11 cellular contexts compared by ENCODE assay signal in the genomic region with DNA sequence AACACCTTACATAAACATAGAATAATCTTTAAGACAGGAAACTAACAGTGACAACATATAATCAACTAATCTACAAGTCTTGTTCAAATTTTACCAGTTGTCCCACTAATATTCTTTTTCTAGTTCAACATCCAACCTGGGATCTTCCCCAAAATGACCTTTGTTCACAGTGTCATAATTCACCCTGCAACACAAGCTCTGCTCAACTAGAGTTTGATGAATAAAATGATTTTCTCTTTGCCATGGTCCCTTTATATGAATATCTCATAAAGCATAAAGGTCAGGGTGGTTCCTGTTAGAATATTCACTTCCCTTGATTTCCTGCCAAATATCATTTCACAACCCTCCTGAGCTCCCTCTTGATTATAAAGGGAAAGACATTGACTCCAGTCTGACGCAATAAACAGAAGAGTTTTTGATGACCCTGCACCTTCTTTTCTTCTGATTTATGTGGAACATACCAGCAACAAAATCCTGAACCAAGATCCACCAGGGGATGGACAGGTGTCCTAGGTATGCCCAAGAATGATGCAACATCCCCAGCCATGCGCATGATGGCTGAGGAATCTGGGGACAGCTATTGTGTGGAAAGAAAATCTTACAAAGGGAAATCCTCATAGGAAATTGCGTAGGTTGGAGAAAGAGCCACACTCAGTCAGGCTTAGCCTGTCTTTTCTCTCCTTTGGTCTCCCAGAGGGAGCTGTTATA. TPM values are rescaled to one million over a fixed set of nuclear protein-coding genes. Genes with fewer than 3 reads are reported as not detected.
A peak's percentile ranks its signal among the peaks of the same experiment; 100 is the strongest.
DNase-seq lines count a peak whose midpoint lies in the region; ATAC-seq and TF ChIP-seq lines count a peak whose summit lies in the region.
"Had no signal": no experiment of that assay in that cellular context is flagged by ENCODE, and none has a peak within 500 bp of the region (broad histone marks: within the 10 kb centered on the region; RNA-seq: fewer than 3 reads in every experiment).

No MANE protein-coding gene starts in this region.

- H3K4me3 Mint-ChIP-seq in natural killer cell, result no peak overlapping the region

- TF ChIP-seq EP300 in gastroesophageal sphincter (IDR thresholded peaks at IDR 0.05), result no peak

- no peak for TF ChIP-seq POLR2A in HCT116 (IDR thresholded peaks at IDR 0.05; ENCODE audit: borderline replicate concordance, extremely low read depth, insufficient read depth, insufficient read length)
- TF ChIP-seq POLR2A in gastroesophageal sphincter (IDR thresholded peaks at IDR 0.05), result no peak

- H3K4me2 ChIP-seq in HCT116 (ENCODE audit: low read length), result no peak overlapping the region

- TF ChIP-seq CTCF in HCT116 (IDR thresholded peaks at IDR 0.05 in 2 of 3, conservative IDR thresholded peaks at IDR 0.05 in 1 of 3; ENCODE audit: borderline replicate concordance in 1 of 3, insufficient read depth in 1 of 3, low read depth in 2 of 3, low read length in 2 of 3) (no peak), RWPE2 (IDR thresholded peaks at IDR 0.05; ENCODE audit: poor library complexity, severe bottlenecking) (no peak), gastroesophageal sphincter (IDR thresholded peaks at IDR 0.05) (no peak), psoas muscle (IDR thresholded peaks at IDR 0.05) (no peak), natural killer cell (IDR thresholded peaks at IDR 0.05) (no peak)

- no peak for ATAC-seq in HCT116
- ATAC-seq in RWPE2 (ENCODE audit: low read depth), result peak; percentile 65
- peak; percentile 47 for ATAC-seq in gastroesophageal sphincter
- ATAC-seq in psoas muscle, result peak; percentile 25 to 55 (median 50)
- no peak for ATAC-seq in natural killer cell
- ATAC-seq in HG03565 (IDR thresholded peaks at IDR 0.05; ENCODE audit: unreplicated experiment), result no peak

- no peak overlapping the region for H3K27ac ChIP-seq in HCT116 (ENCODE audit: low read depth, low read length)
- peak overlapping the region; percentile 33 for H3K27ac ChIP-seq in RWPE2 (ENCODE audit: poor library complexity, severe bottlenecking)
- peak overlapping the region in 3 of 4 donors; percentile 16 to 64 (median 59) for H3K27ac ChIP-seq in gastroesophageal sphincter
- H3K27ac ChIP-seq in psoas muscle, result peak overlapping the region; percentile 67

- H4K20me1 ChIP-seq in HCT116 (ENCODE audit: insufficient read depth), result no peaks in the 10 kb centered on the region

- H3K9me2 ChIP-seq in HCT116 (ENCODE audit: insufficient read depth), result no peaks in the 10 kb centered on the region

- no peak overlapping the region for H3K9ac ChIP-seq in HCT116 (ENCODE audit: low read length)

- no peak for DNase-seq in HCT116 (ENCODE audit: low read depth, low spot score)
- DNase-seq in RWPE2 (ENCODE audit: low spot score), result no peak
- DNase-seq in psoas muscle, result no peak
- DNase-seq in natural killer cell, result no peak
- DNase-seq in stimulated activated CD4-positive, alpha-beta T cell treated with anti-CD3 and anti-CD28 coated beads, Interleukin-4, amount 100 ng/mL, for 24 hours, result no peak
- DNase-seq in cerebellar cortex (ENCODE audit: low spot score), result no peak
- DNase-seq: activated effector memory CD4-positive, alpha-beta T cell treated with Interleukin-2 at 50 U/mL for 16 hours; effector memory CD4-positive, alpha-beta T cell; NCI-H2227 treated with DMSO at 0.1 percent for 48 hours had no signal

- no peaks in the 10 kb centered on the region for H3K9me3 ChIP-seq in HCT116 (ENCODE audit: control insufficient read depth in 1 of 2, insufficient read depth in 1 of 2, low read depth in 1 of 2, low read length in 2 of 2)
- no peaks in the 10 kb centered on the region for H3K9me3 ChIP-seq in RWPE2 (ENCODE audit: severe bottlenecking)
- H3K9me3 ChIP-seq in gastroesophageal sphincter, result no peaks in the 10 kb centered on the region
- no peaks in the 10 kb centered on the region for H3K9me3 ChIP-seq in psoas muscle

- BruUV-seq in HCT116 (replicated peaks; lab: Mats Ljungman, UMichigan), result no TSS peak

- H3K36me3 Mint-ChIP-seq in natural killer cell, result no peaks in the 10 kb centered on the region

- RAD21 ChIA-PET in HCT116 (lab: Charles Lee; ENCODE audit: low non-redundant PET in 1 of 2, low total read pairs in 2 of 2, uncharacterized antibody in 2 of 2, unreplicated experiment in 2 of 2), result no interaction called here

- H3K79me2 ChIP-seq in HCT116 (ENCODE audit: insufficient read depth, low read length), result no peaks in the 10 kb centered on the region

- H3K27ac Mint-ChIP-seq in natural killer cell, result no peak overlapping the region

- peaks cover 0 to 5% of the 10 kb centered on the region in 2 donors for H3K4me1 Mint-ChIP-seq in natural killer cell

- H3K9me3 Mint-ChIP-seq in natural killer cell, result no peaks in the 10 kb centered on the region

- POLR2A ChIA-PET in HCT116 (lab: Charles Lee), result no interaction called here

- CTCF ChIA-PET in HCT116 (lab: Charles Lee), result interaction anchor here (1.2 kb wide), 1 partner anchor 23 kb away, joined by 3 read pairs; no protein-coding TSS in a partner anchor

- peaks cover 18 to 60% of the 10 kb centered on the region in 2 donors for H3K27me3 Mint-ChIP-seq in natural killer cell (ENCODE audit: low read depth in 2 of 2)

- H3K27me3 ChIP-seq in HCT116 (ENCODE audit: insufficient read depth, low read length) (no peaks in the 10 kb centered on the region), RWPE2 (ENCODE audit: insufficient read depth, poor library complexity, severe bottlenecking) (no peaks in the 10 kb centered on the region), gastroesophageal sphincter (no peaks in the 10 kb centered on the region), psoas muscle (ENCODE audit: insufficient read depth in 3 of 3, low read length in 2 of 3) (no peaks in the 10 kb centered on the region)

- H3K4me1 ChIP-seq in HCT116 (ENCODE audit: control insufficient read depth in 1 of 2, insufficient read depth in 2 of 2, low read length in 2 of 2) (peaks cover 6 to 7% of the 10 kb centered on the region in 2 experiments), RWPE2 (ENCODE audit: insufficient read depth, poor library complexity, severe bottlenecking) (peaks cover 26% of the 10 kb centered on the region), gastroesophageal sphincter (peaks cover 0 to 47% (median 13%) of the 10 kb centered on the region in 3 donors), psoas muscle (peaks cover 32% of the 10 kb centered on the region)

- 71 to 74% methylated on average over 2 to 3 of the region's 3 CpGs for WGBS in gastroesophageal sphincter (ENCODE audit: low coverage in 1 of 2), 2 donors
- WGBS in psoas muscle, 3 donors, result 44 to 55% (median 54%) methylated on average over 3 of the region's 3 CpGs

- H3K4me3 ChIP-seq in HCT116 (replicated peaks in 1 of 2; ENCODE audit: low read depth in 1 of 2, low read length in 2 of 2) (no peak overlapping the region), RWPE2 (ENCODE audit: severe bottlenecking) (no peak overlapping the region), gastroesophageal sphincter (no peak overlapping the region), psoas muscle (no peak overlapping the region)

- H2AFZ ChIP-seq in HCT116 (ENCODE audit: low read depth, low read length, poor library complexity, severe bottlenecking), result no peak overlapping the region

- no peak for TF ChIP-seq RAD21 in HCT116 (IDR thresholded peaks at IDR 0.05; ENCODE audit: low read depth)

- H3K36me3 ChIP-seq in HCT116 (ENCODE audit: control insufficient read depth in 1 of 2, insufficient read depth in 2 of 2, low read length in 2 of 2) (no peaks in the 10 kb centered on the region), RWPE2 (ENCODE audit: low read depth) (no peaks in the 10 kb centered on the region), gastroesophageal sphincter (no peaks in the 10 kb centered on the region), psoas muscle (ENCODE audit: insufficient read depth in 1 of 2, low read depth in 1 of 2) (no peaks in the 10 kb centered on the region)

- intact Hi-C loops in HCT116 (cut with micrococcal nuclease), result no loop called here
- intact Hi-C loops in psoas muscle (cut with DNase I), result no loop called here
- intact Hi-C loops in natural killer cell (cut with micrococcal nuclease), result no loop called here

TF ChIP-seq in HCT116, 20 proteins besides CTCF, POLR2A, EP300 and RAD21:
- TF ChIP-seq, protein P1, sequence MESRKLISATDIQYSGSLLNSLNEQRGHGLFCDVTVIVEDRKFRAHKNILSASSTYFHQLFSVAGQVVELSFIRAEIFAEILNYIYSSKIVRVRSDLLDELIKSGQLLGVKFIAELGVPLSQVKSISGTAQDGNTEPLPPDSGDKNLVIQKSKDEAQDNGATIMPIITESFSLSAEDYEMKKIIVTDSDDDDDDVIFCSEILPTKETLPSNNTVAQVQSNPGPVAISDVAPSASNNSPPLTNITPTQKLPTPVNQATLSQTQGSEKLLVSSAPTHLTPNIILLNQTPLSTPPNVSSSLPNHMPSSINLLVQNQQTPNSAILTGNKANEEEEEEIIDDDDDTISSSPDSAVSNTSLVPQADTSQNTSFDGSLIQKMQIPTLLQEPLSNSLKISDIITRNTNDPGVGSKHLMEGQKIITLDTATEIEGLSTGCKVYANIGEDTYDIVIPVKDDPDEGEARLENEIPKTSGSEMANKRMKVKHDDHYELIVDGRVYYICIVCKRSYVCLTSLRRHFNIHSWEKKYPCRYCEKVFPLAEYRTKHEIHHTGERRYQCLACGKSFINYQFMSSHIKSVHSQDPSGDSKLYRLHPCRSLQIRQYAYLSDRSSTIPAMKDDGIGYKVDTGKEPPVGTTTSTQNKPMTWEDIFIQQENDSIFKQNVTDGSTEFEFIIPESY (IDR thresholded peaks at IDR 0.05; ENCODE audit: extremely low read depth, insufficient replicate concordance, low read length), result no peak
- peak; percentile 91 for TF ChIP-seq CEBPB (IDR thresholded peaks at IDR 0.05; ENCODE audit: low read depth)

RNA-seq across cellular contexts. Expression of gene IFIT3, which starts 18.6 kb away (rescaled TPM):
- 1.1 TPM for total RNA-seq in HCT116 (2021; ENCODE audit: unreplicated experiment)
- polyA plus RNA-seq in HCT116 (2012), result 0.77 and 1.1 TPM in 2 replicates
- 10 to 100 TPM in 2 of 4 donors, 1 to 10 TPM in 2; 8.1 to 15.5 (median 11.9) TPM for total RNA-seq in gastroesophageal sphincter
- total RNA-seq in psoas muscle, result 1 to 10 TPM; 2.7 to 7.1 (median 5.5) TPM
- polyA plus RNA-seq in psoas muscle, result 1 to 10 TPM; 2.0 to 4.6 (median 2.6) TPM
- total RNA-seq in natural killer cell, result 10 to 100 TPM; 12.0 to 31.7 (median 12.2) TPM

RNA-seq across cellular contexts. Expression of gene IFIT1B, which starts 31.4 kb away (rescaled TPM):
- total RNA-seq in HCT116 (2021; ENCODE audit: unreplicated experiment) (not detected), gastroesophageal sphincter (not detected), psoas muscle (1 to 10 TPM in 1 of 4 donors, not detected in 3; 1.4 TPM), natural killer cell (not detected)
- polyA plus RNA-seq in HCT116 (2012), result not detected in 2 replicates
- polyA plus RNA-seq in psoas muscle, result not detected

RNA-seq across cellular contexts. Expression of gene IFIT2, which starts 44.6 kb away (rescaled TPM):
- total RNA-seq in HCT116 (2021; ENCODE audit: unreplicated experiment) (1.0 TPM), gastroesophageal sphincter (1 to 10 TPM; 3.2 to 5.3 (median 3.8) TPM), psoas muscle (1 to 10 TPM; 1.2 to 4.2 (median 1.6) TPM), natural killer cell (100 to 1,000 TPM in 1 of 3 donors, 10 to 100 TPM in 2; 21.8 to 103 (median 34.9) TPM)
- polyA plus RNA-seq in HCT116 (2012), result 0.61 and 0.66 TPM in 2 replicates
- 1 to 10 TPM; 1.2 to 1.4 (median 1.3) TPM for polyA plus RNA-seq in psoas muscle

RNA-seq across cellular contexts. Expression of gene IFIT1, which starts 46.0 kb away (rescaled TPM):
- 3.6 TPM for total RNA-seq in HCT116 (2021; ENCODE audit: unreplicated experiment)
- 1.5 and 2.1 TPM in 2 replicates for polyA plus RNA-seq in HCT116 (2012)
- 10 to 100 TPM; 10.3 to 16.5 (median 15.2) TPM for total RNA-seq in gastroesophageal sphincter
- total RNA-seq in psoas muscle, result 10 to 100 TPM in 1 of 4 donors, 1 to 10 TPM in 3; 1.6 to 22.5 (median 4.3) TPM
- 1 to 10 TPM; 1.8 to 4.2 (median 2.7) TPM for polyA plus RNA-seq in psoas muscle
- total RNA-seq in natural killer cell, result 1 to 10 TPM; 1.0 to 4.9 (median 2.7) TPM

Comparison
In these comparisons a context has a peak if more than half of its experiments do, and no peak if none do; other contexts are left out.
1. ATAC-seq: peak in RWPE2 (single experiment), gastroesophageal sphincter (single experiment) and psoas muscle (4 of 4); none in HCT116 (single experiment), natural killer cell (0 of 3) and HG03565 (single experiment).